18 cellular contexts compared by ENCODE assay signal in the genomic region with DNA sequence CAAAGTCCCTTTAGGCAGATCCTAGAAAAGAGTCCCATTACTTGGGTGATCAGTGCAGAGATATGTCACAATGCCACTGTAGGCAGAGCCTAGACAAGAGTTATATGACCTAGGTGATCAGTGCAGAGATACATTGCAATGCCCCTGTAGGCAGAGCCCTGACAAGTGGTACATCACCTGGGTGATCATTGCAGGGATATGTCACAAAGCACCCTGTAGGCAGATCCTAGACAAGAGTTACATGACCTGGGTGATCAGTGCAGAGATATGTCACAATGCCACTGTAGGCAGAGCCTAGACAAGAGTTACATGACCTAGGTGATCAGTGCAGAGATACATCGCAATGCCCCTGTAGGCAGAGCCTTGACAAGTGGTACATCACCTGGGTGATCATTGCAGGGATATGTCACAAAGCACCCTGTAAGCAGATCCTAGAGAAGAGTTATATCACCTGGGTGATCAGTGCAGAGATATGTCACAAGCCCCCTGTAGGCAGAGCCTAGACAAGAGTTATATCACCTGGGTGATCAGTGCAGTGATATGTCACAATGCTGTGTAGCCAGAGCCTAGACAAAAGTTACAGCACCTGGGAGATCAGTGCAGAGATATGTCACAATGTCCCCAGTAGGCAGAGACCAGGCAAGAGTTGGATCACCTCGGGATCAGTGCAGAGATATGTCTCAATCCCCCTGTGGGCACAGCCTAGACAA. TPM values are rescaled to one million over a fixed set of nuclear protein-coding genes. Genes with fewer than 3 reads are reported as not detected.
A peak's percentile ranks its signal among the peaks of the same experiment; 100 is the strongest.
DNase-seq lines count a peak whose midpoint lies in the region; ATAC-seq, FAIRE-seq and TF ChIP-seq lines count a peak whose summit lies in the region.
"Not testable (repeated sequence)": the region's sequence is repeated elsewhere in the genome, so short reads cannot be mapped to it uniquely, and the experiment has no call there.
"Had no signal": no experiment of that assay in that cellular context is flagged by ENCODE, and none has a peak within 500 bp of the region (broad histone marks: within the 10 kb centered on the region; RNA-seq: fewer than 3 reads in every experiment).

No MANE protein-coding gene starts in this region.

- not testable (repeated sequence) for H3K9me3 Mint-ChIP-seq in stimulated activated naive B cell treated with anti-CD40 and anti-IgM and Interleukin-4, amounts not matched to agents 10 μg/mL and 1 μg/mL and 100 μg/mL, for 72 hours

- H3K4me1 ChIP-seq in Panc1 (ENCODE audit: control insufficient read depth, insufficient read depth, low read length); K562 (replicated peaks in 1 of 2; ENCODE audit: control insufficient read depth in 2 of 2, insufficient read depth in 2 of 2, low read length in 2 of 2); right lobe of liver: not testable (repeated sequence)

- H3K9ac ChIP-seq in K562 (ENCODE audit: insufficient read depth in 1 of 2, low read depth in 2 of 2, low read length in 2 of 2): not testable (repeated sequence)

- H3K27me3 ChIP-seq in Panc1 (ENCODE audit: control insufficient read depth, insufficient read depth, low read length); K562 (ENCODE audit: control insufficient read depth in 2 of 2, insufficient read depth in 2 of 2, low read length in 2 of 2); right lobe of liver: not testable (repeated sequence)

- in situ Hi-C loops in Panc1 (cut with HindIII; ENCODE audit: low pct_unique_long_range_greater_than_20kb, low sequenced_read_pairs); K562 (cut with MboI): not testable (repeated sequence)

- not testable (repeated sequence) for TF ChIP-seq RAD21 in K562 (CRISPR knock-in tag; conservative IDR thresholded peaks at IDR 0.05 in 1 of 2, IDR thresholded peaks at IDR 0.05 in 1 of 2)

- BruUV-seq in Panc1 (replicated peaks; lab: Mats Ljungman, UMichigan); K562 (replicated peaks; lab: Mats Ljungman, UMichigan): not testable (repeated sequence)

- DNase-seq in Panc1 (ENCODE audit: low read depth, low spot score); K562 (ENCODE audit: extremely low read depth in 1 of 4, low spot score in 3 of 4); right lobe of liver; stimulated activated naive B cell treated with anti-CD40 and anti-IgM and Interleukin-4, amounts not matched to agents 10 μg/mL and 1 μg/mL and 100 μg/mL, for 72 hours: not testable (repeated sequence)

- not testable (repeated sequence) for H3K27me3 Mint-ChIP-seq in stimulated activated naive B cell treated with anti-CD40 and anti-IgM and Interleukin-4, amounts not matched to agents 10 μg/mL and 1 μg/mL and 100 μg/mL, for 72 hours

- intact Hi-C loops in Panc1 (cut with micrococcal nuclease; ENCODE audit: unreplicated experiment); K562 (cut with micrococcal nuclease); right lobe of liver (cut with DNase I): not testable (repeated sequence)

- CTCF ChIA-PET in Panc1 (lab: Charles Lee); K562 (lab: Yijun Ruan, JAX; ENCODE audit: low intra/inter-chr PET ratio): not testable (repeated sequence)

- FAIRE-seq in K562 (lab: Jason Lieb, UNC): not testable (repeated sequence)

- not testable (repeated sequence) for H3K27ac ChIP-seq in Panc1 (ENCODE audit: low read length); K562 (ENCODE audit: extremely low read depth, low read depth, low read length); right lobe of liver

- H3K27ac Mint-ChIP-seq in stimulated activated naive B cell treated with anti-CD40 and anti-IgM and Interleukin-4, amounts not matched to agents 10 μg/mL and 1 μg/mL and 100 μg/mL, for 72 hours: not testable (repeated sequence)

- not testable (repeated sequence) for H3K4me1 Mint-ChIP-seq in stimulated activated naive B cell treated with anti-CD40 and anti-IgM and Interleukin-4, amounts not matched to agents 10 μg/mL and 1 μg/mL and 100 μg/mL, for 72 hours

- TF ChIP-seq CTCF in Panc1 (IDR thresholded peaks at IDR 0.05); K562 (IDR thresholded peaks at IDR 0.05 in 2 of 3, conservative IDR thresholded peaks at IDR 0.05 in 1 of 3; ENCODE audit: insufficient read depth in 2 of 3, low read depth in 1 of 3, low read length in 3 of 3); right lobe of liver (IDR thresholded peaks at IDR 0.05): not testable (repeated sequence)

- not testable (repeated sequence) for TF ChIP-seq POLR2A in K562 (conservative IDR thresholded peaks at IDR 0.05); right lobe of liver (IDR thresholded peaks at IDR 0.05)

- TF ChIP-seq EP300 in K562 (IDR thresholded peaks at IDR 0.05; ENCODE audit: low read length): not testable (repeated sequence)

- not testable (repeated sequence) for H3K4me3 Mint-ChIP-seq in stimulated activated naive B cell treated with anti-CD40 and anti-IgM and Interleukin-4, amounts not matched to agents 10 μg/mL and 1 μg/mL and 100 μg/mL, for 72 hours

- not testable (repeated sequence) for H2AFZ ChIP-seq in K562 (ENCODE audit: low read depth, low read length)

- POLR2A ChIA-PET in Panc1 (lab: Charles Lee); K562 (lab: Yijun Ruan, JAX): not testable (repeated sequence)

- H3K36me3 Mint-ChIP-seq in stimulated activated naive B cell treated with anti-CD40 and anti-IgM and Interleukin-4, amounts not matched to agents 10 μg/mL and 1 μg/mL and 100 μg/mL, for 72 hours: not testable (repeated sequence)

- H3K36me3 ChIP-seq in Panc1 (ENCODE audit: control insufficient read depth, insufficient read depth, low read length); K562 (ENCODE audit: control insufficient read depth, insufficient read depth, low read length); right lobe of liver: not testable (repeated sequence)

- not testable (repeated sequence) for H3K79me2 ChIP-seq in K562 (ENCODE audit: control insufficient read depth, insufficient read depth, low read length)

- H4K20me1 ChIP-seq in K562 (replicated peaks; ENCODE audit: control insufficient read depth, insufficient read depth, low read length): not testable (repeated sequence)

- not testable (repeated sequence) for H3K9me3 ChIP-seq in Panc1 (ENCODE audit: control insufficient read depth, insufficient read depth, low read depth, low read length); K562 (replicated peaks; ENCODE audit: control insufficient read depth, insufficient read depth, low read depth, low read length); right lobe of liver

- H3K4me2 ChIP-seq in K562 (ENCODE audit: insufficient read depth, low read length): not testable (repeated sequence)

- not testable (repeated sequence) for H3K4me3 ChIP-seq in Panc1 (ENCODE audit: low read depth in 2 of 2, low read length in 2 of 2); K562; right lobe of liver

- not testable (repeated sequence) for H3K9me1 ChIP-seq in K562 (ENCODE audit: control insufficient read depth, insufficient read depth, low read length)

- peak; percentile 62 for ATAC-seq in GM18517 (IDR thresholded peaks at IDR 0.05; ENCODE audit: unreplicated experiment)
- ATAC-seq in GM21367 (IDR thresholded peaks at IDR 0.05; ENCODE audit: unreplicated experiment): peak; percentile 60
- ATAC-seq in HG02678 (IDR thresholded peaks at IDR 0.05; ENCODE audit: unreplicated experiment): peak; percentile 55
- ATAC-seq in HG03139 (IDR thresholded peaks at IDR 0.05; ENCODE audit: unreplicated experiment): peak; percentile 53
- ATAC-seq in Panc1: peak; percentile 85
- ATAC-seq in K562: peak; percentile 80
- ATAC-seq in right lobe of liver: peak; percentile 49 to 73 (median 68)
- ATAC-seq in stimulated activated naive B cell treated with anti-CD40 and anti-IgM and Interleukin-4, amounts not matched to agents 10 μg/mL and 1 μg/mL and 100 μg/mL, for 72 hours (replicated peaks): peak; percentile 66 to 69

- WGBS in K562 (ENCODE audit: insufficient coverage, low coverage, missing lambda C conversion rate): no CpG with 5 or more reads among the region's 2 CpGs
- 30% methylated on average over 1 of the region's 2 CpGs for WGBS in right lobe of liver (ENCODE audit: insufficient coverage, low coverage, low lambda C conversion rate, missing lambda C conversion rate)

RNA-seq across cellular contexts. Expression of gene DUX4, which starts 5.6 kb away (rescaled TPM):
- total RNA-seq in Panc1 (2021; ENCODE audit: unreplicated experiment) (not detected), K562 (2014; rRNA removed) (not detected in 2 replicates), K562 (2014; rRNA removed; fragmentation: Illumina TruSeq; extraction: Trizol) (not detected in 2 replicates), K562 (2015; rRNA removed; fragmentation: Illumina TruSeq; extraction: Trizol) (not detected in 2 replicates), K562 (2021) (not detected in 2 replicates), right lobe of liver (not detected)
- 0.36 TPM for polyA plus RNA-seq in Panc1 (2012; ENCODE audit: insufficient read length)
- not detected in 2 replicates for total RNA-seq in K562 (2011; cell fraction: chromatin; rRNA removed; ENCODE audit: low replicate concordance)
- total RNA-seq in K562 (2011; cell fraction: nucleolus; rRNA removed): not detected in 2 replicates
- not detected in 2 replicates for total RNA-seq in K562 (2011; cell fraction: nucleoplasm; rRNA removed)
- polyA plus RNA-seq in K562 (2011; rRNA removed) (not detected in 2 replicates), K562 (2014; fragmentation: Illumina TruSeq; extraction: Trizol) (not detected in 2 replicates), K562 (2014; fragmentation: Nextera tagmentation; extraction: Ambion mirVana) (not detected), K562 (2014; rRNA removed) (not detected in 2 replicates)
- not detected in 2 replicates for polyA plus RNA-seq in K562 (2011; cell fraction: cytosol; rRNA removed)
- not detected in 2 replicates for polyA plus RNA-seq in K562 (2011; cell fraction: nucleus; rRNA removed)
- polyA plus RNA-seq in K562 (2012): not detected in 2 replicates
- not detected in 2 replicates for polyA minus RNA-seq in K562 (2011; rRNA and poly(A)+ RNA removed)
- polyA minus RNA-seq in K562 (2011; cell fraction: cytosol; rRNA and poly(A)+ RNA removed): not detected in 2 replicates
- polyA minus RNA-seq in K562 (2011; cell fraction: nucleus; rRNA and poly(A)+ RNA removed): not detected in 2 replicates
- total RNA-seq: activated CD4-positive, alpha-beta memory T cell treated with anti-CD3 and anti-CD28 coated beads for 36 hours; ascending aorta; colonic mucosa; glomerular endothelial cell; GM23248; mesenteric fat pad; PC-9; urinary bladder had no signal
- polyA plus RNA-seq: GM23248, immature natural killer cell, small intestine, urinary bladder had no signal
